Comparison of ENCODE assay signal across 9 cellular contexts in the genomic region with DNA sequence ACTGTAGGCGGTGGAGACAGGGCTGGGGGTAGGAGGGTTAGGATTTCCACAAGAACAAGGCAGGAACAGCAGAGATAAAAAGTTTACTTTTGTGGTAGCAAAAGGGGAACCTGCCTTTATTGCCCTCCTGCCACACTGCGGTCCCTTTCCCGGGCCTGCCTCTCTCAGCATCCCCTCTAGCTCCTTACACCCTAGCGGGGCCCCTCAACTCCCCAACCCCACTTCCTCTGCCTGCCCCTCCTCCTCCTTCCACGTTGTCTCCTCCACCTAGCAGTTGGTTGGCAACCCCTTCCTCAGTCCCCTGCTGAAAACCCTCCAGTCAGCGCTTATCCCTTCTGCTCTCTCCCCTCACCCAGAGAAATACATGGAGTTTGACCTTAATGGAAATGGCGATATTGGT. TPM values are rescaled to one million over a fixed set of nuclear protein-coding genes. Genes with fewer than 3 reads are reported as not detected.
DNase-seq lines count a peak whose midpoint lies in the region; ATAC-seq and TF ChIP-seq lines count a peak whose summit lies in the region.
"Had no signal": no experiment of that assay in that cellular context is flagged by ENCODE, and none has a peak within 500 bp of the region (broad histone marks: within the 10 kb centered on the region; RNA-seq: fewer than 3 reads in every experiment).

No MANE protein-coding gene starts in this region.

- peak overlapping the region; percentile 72 for H3K4me2 ChIP-seq in BLaER1
- no peak overlapping the region for H3K4me2 ChIP-seq in mesendoderm (ENCODE audit: low read length)

- no peaks in the 10 kb centered on the region for H3K36me3 Mint-ChIP-seq in activated T-cell treated with anti-CD3 and anti-CD28 coated beads, Interleukin-2, amount 50 U/mL, for 4 hours (ENCODE audit: insufficient read depth)

- no peak overlapping the region for H3K4ac ChIP-seq in mesendoderm (ENCODE audit: low read depth, low read length)

- ATAC-seq in activated T-cell treated with anti-CD3 and anti-CD28 coated beads, Interleukin-2, amount 50 U/mL, for 4 hours, result no peak
- ATAC-seq in mucosa of descending colon (no peak), HG02798 (IDR thresholded peaks at IDR 0.05; ENCODE audit: poor library complexity, unreplicated experiment) (no peak)

- H2AK5ac ChIP-seq in mesendoderm (ENCODE audit: low read length), result no peak overlapping the region

- H3K27ac ChIP-seq in BLaER1, result peak overlapping the region; percentile 45
- no peak overlapping the region for H3K27ac ChIP-seq in mesendoderm (ENCODE audit: low read depth, low read length)

- peak overlapping the region; percentile 67 for H3K56ac ChIP-seq in mesendoderm (ENCODE audit: low read length)

- H3K79me2 ChIP-seq in mesendoderm (ENCODE audit: control insufficient read depth, insufficient read depth, low read length), result no peaks in the 10 kb centered on the region

- no peak overlapping the region for H4K8ac ChIP-seq in mesendoderm (ENCODE audit: low read depth, low read length)

- H3K36me3 ChIP-seq in BLaER1, result no peaks in the 10 kb centered on the region
- H3K36me3 ChIP-seq in mesendoderm (ENCODE audit: control insufficient read depth, insufficient read depth, low read length), result no peaks in the 10 kb centered on the region
- H3K36me3 ChIP-seq in mucosa of descending colon (ENCODE audit: low read depth), result no peaks in the 10 kb centered on the region

- no peak overlapping the region; the same call in 1 of the 2 replicates for H3K4me3 ChIP-seq in BLaER1
- H3K4me3 ChIP-seq in Jurkat, Clone E6-1 (ENCODE audit: low read length), result peak overlapping the region; percentile 85
- no peak overlapping the region for H3K4me3 ChIP-seq in mesendoderm (ENCODE audit: low read length)
- H3K4me3 ChIP-seq in mucosa of descending colon, result no peak overlapping the region

- H3K4me1 ChIP-seq in BLaER1, result peaks cover 26% of the 10 kb centered on the region
- H3K4me1 ChIP-seq in mesendoderm (ENCODE audit: control insufficient read depth, low read depth, low read length), result peaks cover 8% of the 10 kb centered on the region
- H3K4me1 ChIP-seq in mucosa of descending colon (ENCODE audit: low read depth), result no peaks in the 10 kb centered on the region

- peaks cover 31% of the 10 kb centered on the region for H3K4me1 Mint-ChIP-seq in activated T-cell treated with anti-CD3 and anti-CD28 coated beads, Interleukin-2, amount 50 U/mL, for 4 hours (ENCODE audit: low read depth)

- no peaks in the 10 kb centered on the region for H3K27me3 Mint-ChIP-seq in activated T-cell treated with anti-CD3 and anti-CD28 coated beads, Interleukin-2, amount 50 U/mL, for 4 hours (ENCODE audit: low read depth)

- peak overlapping the region; percentile 72 for H3K4me3 Mint-ChIP-seq in activated T-cell treated with anti-CD3 and anti-CD28 coated beads, Interleukin-2, amount 50 U/mL, for 4 hours

- H3K9ac ChIP-seq in BLaER1 (0 out of 2 replicates have a peak overlapping the region, but pooled peaks have one; percentile 29), mesendoderm (ENCODE audit: low read length) (peak overlapping the region; percentile 12)

- no peak overlapping the region for H4K5ac ChIP-seq in mesendoderm (ENCODE audit: low read length)

- no peaks in the 10 kb centered on the region for H4K20me1 ChIP-seq in BLaER1

- H3K23ac ChIP-seq in mesendoderm (ENCODE audit: low read length), result no peak overlapping the region

- no peak overlapping the region for H2BK120ac ChIP-seq in mesendoderm (ENCODE audit: low read depth, low read length)

- no peak for TF ChIP-seq CTCF in mucosa of descending colon (IDR thresholded peaks at IDR 0.05)

- intact Hi-C loops in mucosa of descending colon (cut with DNase I, micrococcal nuclease), result no loop called here

- H3K9me3 Mint-ChIP-seq in activated T-cell treated with anti-CD3 and anti-CD28 coated beads, Interleukin-2, amount 50 U/mL, for 4 hours, result no peaks in the 10 kb centered on the region

- peak; percentile 85 for DNase-seq in Jurkat, Clone E6-1 (ENCODE audit: low read depth, low spot score)
- no peak for DNase-seq in activated T-cell treated with anti-CD3 and anti-CD28 coated beads, Interleukin-2, amount 50 U/mL, for 4 hours
- DNase-seq in mesendoderm (no peak), mucosa of descending colon (no peak), iPS-NIHi7 (ENCODE audit: extremely low spot score) (no peak)
- DNase-seq in activated CD4-positive, CD25-positive, alpha-beta regulatory T cell treated with anti-CD3 and anti-CD28 coated beads, Interleukin-2, amount 50 U/mL, for 72 hours, result no peak
- DNase-seq: glutamatergic neuron had no signal

- H3K27me3 ChIP-seq in BLaER1 (no peaks in the 10 kb centered on the region), mesendoderm (ENCODE audit: insufficient read depth, low read length, poor library complexity) (no peaks in the 10 kb centered on the region)

- H2BK15ac ChIP-seq in mesendoderm (replicated peaks; ENCODE audit: low read depth), result no peak overlapping the region

- H3K9me3 ChIP-seq in BLaER1 (no peaks in the 10 kb centered on the region), mucosa of descending colon (no peaks in the 10 kb centered on the region)

- H2BK5ac ChIP-seq in mesendoderm (ENCODE audit: low read length), result no peak overlapping the region

- H3K18ac ChIP-seq in mesendoderm (ENCODE audit: low read length), result no peak overlapping the region

- no peaks in the 10 kb centered on the region for H3K79me1 ChIP-seq in mesendoderm (ENCODE audit: low read length)

- WGBS in mesendoderm (ENCODE audit: extremely low coverage, insufficient coverage, low lambda C conversion rate), result no CpG with 5 or more reads among the region's 7 CpGs

RNA-seq across cellular contexts. Expression of a gene that starts 0.7 kb away (rescaled TPM):
- 411 TPM for polyA plus RNA-seq in Jurkat, Clone E6-1 (2012; ENCODE audit: insufficient read depth, insufficient read length)
- 10 to 100 TPM; 18.5 to 57.5 (median 36.5) TPM for total RNA-seq in activated T-cell treated with anti-CD3 and anti-CD28 coated beads, Interleukin-2, amount 50 U/mL, for 4 hours
- polyA plus RNA-seq in mesendoderm (2013, experiment 1 of 2), result 29.5 TPM
- polyA plus RNA-seq in mesendoderm (2013, experiment 2 of 2), result 29.3 TPM
- total RNA-seq in mucosa of descending colon, result 10 to 100 TPM in 2 of 3 donors, 1 to 10 TPM in 1; 6.1 to 28.4 (median 17.3) TPM

RNA-seq across cellular contexts. Expression of a gene that starts 4.8 kb away (rescaled TPM):
- 180 TPM for polyA plus RNA-seq in Jurkat, Clone E6-1 (2012; ENCODE audit: insufficient read depth, insufficient read length)
- 100 to 1,000 TPM; 290 to 309 (median 306) TPM for total RNA-seq in activated T-cell treated with anti-CD3 and anti-CD28 coated beads, Interleukin-2, amount 50 U/mL, for 4 hours
- polyA plus RNA-seq in mesendoderm (2013, experiment 1 of 2), result 130 TPM
- polyA plus RNA-seq in mesendoderm (2013, experiment 2 of 2), result 129 TPM
- total RNA-seq in mucosa of descending colon, result 100 to 1,000 TPM; 109 to 151 (median 120) TPM

RNA-seq across cellular contexts. Expression of a gene that starts 22.9 kb away (rescaled TPM):
- polyA plus RNA-seq in Jurkat, Clone E6-1 (2012; ENCODE audit: insufficient read depth, insufficient read length), result 2.9 TPM
- 10 to 100 TPM in 1 of 3 donors, 1 to 10 TPM in 2; 6.0 to 27.3 (median 8.4) TPM for total RNA-seq in activated T-cell treated with anti-CD3 and anti-CD28 coated beads, Interleukin-2, amount 50 U/mL, for 4 hours
- not detected for polyA plus RNA-seq in mesendoderm (2013, experiment 1 of 2)
- polyA plus RNA-seq in mesendoderm (2013, experiment 2 of 2), result 0.06 TPM
- under 1 TPM in 1 of 3 donors, not detected in 2; 0.46 TPM for total RNA-seq in mucosa of descending colon

RNA-seq across cellular contexts. Expression of a gene that starts 29.7 kb away (rescaled TPM):
- polyA plus RNA-seq in Jurkat, Clone E6-1 (2012; ENCODE audit: insufficient read depth, insufficient read length), result 18.1 TPM
- 1 to 10 TPM; 4.8 to 7.9 (median 7.0) TPM for total RNA-seq in activated T-cell treated with anti-CD3 and anti-CD28 coated beads, Interleukin-2, amount 50 U/mL, for 4 hours
- polyA plus RNA-seq in mesendoderm (2013, experiment 1 of 2), result 0.04 TPM
- not detected for polyA plus RNA-seq in mesendoderm (2013, experiment 2 of 2)
- 10 to 100 TPM in 1 of 3 donors, 1 to 10 TPM in 2; 3.9 to 11.3 (median 6.6) TPM for total RNA-seq in mucosa of descending colon

RNA-seq across cellular contexts. Expression of a gene that starts 33.5 kb away (rescaled TPM):
- 10.3 TPM for polyA plus RNA-seq in Jurkat, Clone E6-1 (2012; ENCODE audit: insufficient read depth, insufficient read length)
- total RNA-seq in activated T-cell treated with anti-CD3 and anti-CD28 coated beads, Interleukin-2, amount 50 U/mL, for 4 hours, result 100 to 1,000 TPM; 161 to 210 (median 186) TPM
- 0.18 TPM for polyA plus RNA-seq in mesendoderm (2013, experiment 1 of 2)
- not detected for polyA plus RNA-seq in mesendoderm (2013, experiment 2 of 2)
- total RNA-seq in mucosa of descending colon, result 1 to 10 TPM; 2.1 to 3.4 (median 2.2) TPM

Comparison
In these comparisons a context has a peak if more than half of its experiments do, and no peak if none do; other contexts are left out.
1. RNA of a gene that starts 22.9 kb away (total RNA-seq): 6.0 to 27.3 TPM in activated T-cell treated with anti-CD3 and anti-CD28 coated beads, Interleukin-2, amount 50 U/mL, for 4 hours; 0.46 TPM in mucosa of descending colon; every median in the first group is over 4 times any median in the second.